ENCODE assay signal across 8 cellular contexts in the genomic region with DNA sequence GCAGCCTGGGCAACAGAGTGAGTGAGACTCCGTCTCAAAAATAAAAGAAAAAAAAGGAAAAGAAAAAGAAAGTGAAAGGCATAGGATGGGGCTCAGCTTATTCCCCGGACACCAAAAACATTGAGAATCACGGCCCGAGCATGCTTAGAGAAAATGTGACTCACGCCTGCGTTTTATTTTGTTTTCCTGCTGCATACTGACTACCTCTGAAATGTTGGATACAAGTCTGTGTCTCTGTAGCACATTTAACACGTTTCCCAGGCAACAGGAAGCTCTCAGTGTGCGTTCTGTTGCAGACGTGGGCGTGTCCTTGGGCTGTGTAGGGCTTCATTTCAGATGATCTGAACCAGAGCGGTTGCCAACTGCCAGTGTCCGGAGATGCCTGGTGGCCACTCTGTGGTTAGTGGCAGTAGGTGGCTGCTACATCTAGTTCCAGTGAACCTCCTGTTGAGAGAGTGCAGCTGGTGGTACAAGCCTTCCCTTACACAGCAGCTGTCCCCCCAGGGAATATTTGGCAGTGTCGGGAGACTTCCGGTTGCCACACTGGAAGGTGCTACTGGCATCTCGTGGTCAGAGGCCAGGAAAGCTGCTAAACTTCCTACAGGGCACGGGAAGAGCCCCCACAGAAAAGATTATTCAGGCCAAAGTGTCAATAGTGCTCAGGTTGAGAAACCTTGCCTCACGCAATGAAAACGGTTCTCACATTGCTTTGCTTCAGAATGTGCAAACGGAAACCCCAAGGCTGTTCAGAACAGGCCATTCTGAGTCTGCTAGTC. TPM values are rescaled to one million over a fixed set of nuclear protein-coding genes. Genes with fewer than 3 reads are reported as not detected.
A peak's percentile ranks its signal among the peaks of the same experiment; 100 is the strongest.
DNase-seq lines count a peak whose midpoint lies in the region; ATAC-seq and TF ChIP-seq lines count a peak whose summit lies in the region.

No MANE protein-coding gene starts in this region.

- H3K79me2 ChIP-seq in OCI-LY7 (ENCODE audit: insufficient read depth, low read depth, low read length), result no peaks in the 10 kb centered on the region

- no peaks in the 10 kb centered on the region for H3K4me1 Mint-ChIP-seq in progenitor cell of endocrine pancreas (ENCODE audit: low read depth)

- peak overlapping the region; percentile 28 for H3K4me3 ChIP-seq in OCI-LY7 (ENCODE audit: low read depth, low read length, poor library complexity, severe bottlenecking)
- peak overlapping the region; percentile 29 for H3K4me3 ChIP-seq in fibroblast of mammary gland (ENCODE audit: control insufficient read depth, low read depth, low read length)
- H3K4me3 ChIP-seq in tibial artery, result peak overlapping the region; percentile 27 to 33

- CTCF ChIA-PET in OCI-LY7 (lab: Charles Lee; ENCODE audit: unreplicated experiment), result no interaction called here

- peak; percentile 59 for DNase-seq in OCI-LY7 (ENCODE audit: low spot score)
- DNase-seq in activated T-helper 1 cell treated with Interleukin-2 at 50 U/mL for 16 hours (ENCODE audit: low read depth), result peak; percentile 25
- DNase-seq in fibroblast of mammary gland (ENCODE audit: low read depth), result peak; percentile 94
- DNase-seq in omental fat pad (ENCODE audit: low spot score), result no peak
- peak; percentile 63 to 75 for DNase-seq in tibial artery
- DNase-seq in progenitor cell of endocrine pancreas (ENCODE audit: low spot score, unreplicated experiment), result no peak

- no peaks in the 10 kb centered on the region for H3K9me3 Mint-ChIP-seq in progenitor cell of endocrine pancreas (ENCODE audit: low read depth)

- POLR2A ChIA-PET in OCI-LY7 (lab: Charles Lee), result interaction anchor here (0.5 kb wide), 1 partner anchor 283 kb away, joined by 5 read pairs; no protein-coding TSS in a partner anchor

- ATAC-seq in GM18520 (IDR thresholded peaks at IDR 0.05; ENCODE audit: unreplicated experiment) (peak; percentile 72), HG03432 (IDR thresholded peaks at IDR 0.05; ENCODE audit: unreplicated experiment) (peak; percentile 75), omental fat pad (ENCODE audit: low FRiP score) (peak; percentile 77)

- H4K20me1 ChIP-seq in OCI-LY7 (ENCODE audit: insufficient read depth, low read length), result no peaks in the 10 kb centered on the region

- no peak overlapping the region for H3K27ac Mint-ChIP-seq in progenitor cell of endocrine pancreas

- no peaks in the 10 kb centered on the region for H3K9me2 ChIP-seq in OCI-LY7 (ENCODE audit: insufficient read depth, low read length)

- H3K4me1 ChIP-seq in OCI-LY7 (ENCODE audit: insufficient read depth, low read length, poor library complexity, severe bottlenecking) (peaks cover 10% of the 10 kb centered on the region), tibial artery (peaks cover 0 to 15% (median 11%) of the 10 kb centered on the region in 4 donors)

- intact Hi-C loops in OCI-LY7 (cut with micrococcal nuclease; ENCODE audit: unreplicated experiment) (no loop called here), tibial artery (cut with DNase I; ENCODE audit: low total_unique reads) (no loop called here)

- H3K4me3 Mint-ChIP-seq in progenitor cell of endocrine pancreas (ENCODE audit: low read depth), result no peak overlapping the region

- peaks cover 0 to 25% of the 10 kb centered on the region in 2 donors for H3K27me3 ChIP-seq in tibial artery

- no peaks in the 10 kb centered on the region for H3K9me3 ChIP-seq in OCI-LY7 (ENCODE audit: low read length)
- H3K9me3 ChIP-seq in tibial artery, result no peaks in the 10 kb centered on the region

- BruUV-seq in OCI-LY7 (replicated peaks; lab: Mats Ljungman, UMichigan), result no TSS peak

- no peak overlapping the region for H3K27ac ChIP-seq in OCI-LY7 (ENCODE audit: low read depth, low read length, poor library complexity, severe bottlenecking)
- no peak overlapping the region for H3K27ac ChIP-seq in tibial artery

- peaks cover 10% of the 10 kb centered on the region for H3K27me3 Mint-ChIP-seq in progenitor cell of endocrine pancreas

- H3K36me3 ChIP-seq in OCI-LY7 (ENCODE audit: insufficient read depth, low read length), result no peaks in the 10 kb centered on the region
- H3K36me3 ChIP-seq in tibial artery, result no peaks in the 10 kb centered on the region

- H2AFZ ChIP-seq in OCI-LY7 (ENCODE audit: low read length), result peak overlapping the region; percentile 69

- H3K36me3 Mint-ChIP-seq in progenitor cell of endocrine pancreas (ENCODE audit: insufficient read depth), result no peaks in the 10 kb centered on the region

- peak overlapping the region; percentile 55 for H3K4me2 ChIP-seq in OCI-LY7 (ENCODE audit: low read length)

- TF ChIP-seq CTCF in OCI-LY7 (conservative IDR thresholded peaks at IDR 0.05; ENCODE audit: low read length) (no peak), fibroblast of mammary gland (conservative IDR thresholded peaks at IDR 0.05; ENCODE audit: control insufficient read depth, insufficient read depth, low read depth, low read length) (no peak), omental fat pad (IDR thresholded peaks at IDR 0.05) (no peak), tibial artery (IDR thresholded peaks at IDR 0.05) (no peak), progenitor cell of endocrine pancreas (IDR thresholded peaks at IDR 0.05; ENCODE audit: unreplicated experiment) (no peak)

RNA-seq across cellular contexts. Expression of gene SLC51A, which starts 3.0 kb away (rescaled TPM):
- total RNA-seq in OCI-LY7 (2014; rRNA removed; shearing (Covaris generic)), result not detected in 2 replicates
- total RNA-seq in OCI-LY7 (2022), result not detected in 2 replicates
- total RNA-seq in omental fat pad, result under 1 TPM in 1 of 4 donors, not detected in 3; 0.65 TPM
- 0.34 and 0.62 TPM in 2 replicates for total RNA-seq in progenitor cell of endocrine pancreas

RNA-seq across cellular contexts. Expression of gene ZDHHC19, which starts 8.2 kb away (rescaled TPM):
- not detected in 2 replicates for total RNA-seq in OCI-LY7 (2014; rRNA removed; shearing (Covaris generic))
- total RNA-seq in OCI-LY7 (2022) (not detected in 2 replicates), omental fat pad (not detected), progenitor cell of endocrine pancreas (not detected in 2 replicates)

Comparison
In these comparisons a context has a peak if more than half of its experiments do, and no peak if none do; other contexts are left out.
1. DNase-seq: peak in OCI-LY7 (single experiment), activated T-helper 1 cell treated with Interleukin-2 at 50 U/mL for 16 hours (single experiment), fibroblast of mammary gland (single experiment) and tibial artery (2 of 2); none in omental fat pad (single experiment) and progenitor cell of endocrine pancreas (single experiment).
2. Peak in every context shown above with its lines, with median percentiles within 50 percentile points of each other: ATAC-seq and H3K4me3 ChIP-seq.